31 cellular contexts compared by ENCODE assay signal in the genomic region with DNA sequence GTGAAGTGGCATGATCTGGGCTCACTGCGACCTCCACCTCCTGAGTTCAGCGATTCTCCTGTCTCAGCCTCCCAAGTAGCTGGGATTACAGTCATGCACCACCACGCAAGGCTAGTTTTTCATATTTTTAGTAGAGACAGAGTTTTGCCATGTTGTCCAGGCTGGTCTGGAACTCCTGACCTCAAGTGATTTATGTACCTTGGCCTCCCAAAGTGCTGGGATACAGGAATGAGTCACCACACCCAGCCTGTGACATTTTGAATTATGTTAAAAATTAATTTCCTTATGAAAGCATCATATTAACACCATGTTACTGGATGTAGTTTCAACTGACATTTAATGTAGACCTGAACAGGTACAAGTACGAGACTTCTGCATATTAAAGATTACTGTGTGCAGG. TPM values are rescaled to one million over a fixed set of nuclear protein-coding genes. Genes with fewer than 3 reads are reported as not detected.
"Had no signal": no experiment of that assay in that cellular context is flagged by ENCODE, and none has a peak within 500 bp of the region (broad histone marks: within the 10 kb centered on the region; RNA-seq: fewer than 3 reads in every experiment).

No MANE protein-coding gene starts in this region.

- H3K9me3 Mint-ChIP-seq: activated CD8-positive, alpha-beta T cell treated with anti-CD3 and anti-CD28 coated beads for 36 hours; activated T-cell treated with anti-CD3 and anti-CD28 coated beads, Interleukin-2, amount 50 U/mL, for 4 hours; activated T-helper 17 cell treated with anti-CD3 and anti-CD28 coated beads, Interleukin-2, amount 50 U/mL, for 72 hours; effector memory CD8-positive, alpha-beta T cell; T-helper 2 cell treated with Interferon-gamma antibody and Interleukin-4, amounts not matched to agents 5 μg/mL and 100 μg/mL, for 36 hours; WTC11 had no signal

- FAIRE-seq: colon had no signal

- H3K4me1 Mint-ChIP-seq: activated T-helper 17 cell treated with anti-CD3 and anti-CD28 coated beads, Interleukin-2, amount 50 U/mL, for 72 hours had no signal

- H3K4me3 ChIP-seq: body of pancreas, esophagus muscularis mucosa, gastroesophageal sphincter had no signal

- DNase-seq: activated CD4-positive, alpha-beta T cell treated with anti-CD3 and anti-CD28 coated beads for 1 hour; activated CD4-positive, alpha-beta T cell treated with anti-CD3 and anti-CD28 coated beads for 48 hours; activated CD4-positive, alpha-beta T cell treated with anti-CD3 and anti-CD28 coated beads, Interleukin-2, amount 50 U/mL, for 1 hour; activated CD4-positive, alpha-beta T cell treated with anti-CD3 and anti-CD28 coated beads, Interleukin-2, amount 50 U/mL, for 48 hours; activated CD8-positive, alpha-beta memory T cell treated with anti-CD3 and anti-CD28 coated beads for 24 hours; activated CD8-positive, alpha-beta T cell treated with anti-CD3 and anti-CD28 coated beads for 36 hours; activated effector memory CD4-positive, alpha-beta T cell treated with Interleukin-2 at 50 U/mL for 16 hours; activated gamma-delta T cell treated with Interleukin-2 at 50 U/mL for 16 hours; activated naive CD4-positive, alpha-beta T cell treated with anti-CD3 and anti-CD28 coated beads, Interleukin-2, amount 50 U/mL, for 16 hours; activated naive CD4-positive, alpha-beta T cell treated with Interleukin-2 at 50 U/mL for 16 hours; activated T-cell treated with anti-CD3 and anti-CD28 coated beads, Interleukin-2, amount 50 U/mL, for 4 hours; amygdala; aorta; body of pancreas; caudate nucleus; cortex of kidney; dermis blood vessel endothelial cell; effector CD4-positive, alpha-beta T cell; effector memory CD8-positive, alpha-beta T cell; erythroblast; foreskin keratinocyte; T-helper 1 cell; T-helper 17 cell; T1000 had no signal

- H3K36me3 Mint-ChIP-seq: activated naive CD8-positive, alpha-beta T cell; WTC11 had no signal

- H3K27ac ChIP-seq: body of pancreas, esophagus muscularis mucosa, foreskin keratinocyte, gastroesophageal sphincter had no signal

- H3K4me3 Mint-ChIP-seq: activated CD8-positive, alpha-beta T cell treated with anti-CD3 and anti-CD28 coated beads for 36 hours; activated naive CD8-positive, alpha-beta T cell; activated T-cell treated with anti-CD3 and anti-CD28 coated beads, Interleukin-2, amount 50 U/mL, for 4 hours; activated T-helper 17 cell treated with anti-CD3 and anti-CD28 coated beads, Interleukin-2, amount 50 U/mL, for 72 hours; effector memory CD8-positive, alpha-beta T cell; T-helper 17 cell; T-helper 2 cell treated with Interferon-gamma antibody and Interleukin-4, amounts not matched to agents 5 μg/mL and 100 μg/mL, for 36 hours; WTC11 had no signal

- H3K4me1 ChIP-seq: body of pancreas, esophagus muscularis mucosa, foreskin keratinocyte, gastroesophageal sphincter had no signal

- H3K36me3 ChIP-seq: esophagus muscularis mucosa, gastroesophageal sphincter had no signal

- H3K27ac Mint-ChIP-seq: activated CD8-positive, alpha-beta T cell treated with anti-CD3 and anti-CD28 coated beads for 36 hours; activated naive CD8-positive, alpha-beta T cell; activated T-helper 17 cell treated with anti-CD3 and anti-CD28 coated beads, Interleukin-2, amount 50 U/mL, for 72 hours; effector memory CD8-positive, alpha-beta T cell; T-helper 17 cell; T-helper 2 cell treated with Interferon-gamma antibody and Interleukin-4, amounts not matched to agents 5 μg/mL and 100 μg/mL, for 36 hours; WTC11 had no signal

- H3K9me3 ChIP-seq: body of pancreas, esophagus muscularis mucosa, gastroesophageal sphincter had no signal

- H3K27me3 ChIP-seq: body of pancreas, esophagus muscularis mucosa, foreskin keratinocyte, gastroesophageal sphincter had no signal

RNA-seq across cellular contexts. Expression of a gene that starts 24.3 kb away (rescaled TPM):
- total RNA-seq: activated T-helper 17 cell treated with anti-CD3 and anti-CD28 coated beads, Interleukin-2, amount 50 U/mL, for 72 hours; foreskin keratinocyte had no signal
